ENCODE assay signal across 8 cellular contexts in genomic region chr16:30527635-30528178, GRCh38. TPM values are rescaled to one million over a fixed set of nuclear protein-coding genes. Genes with fewer than 3 reads are reported as not detected.
DNase-seq lines count a peak whose midpoint lies in the region; ATAC-seq and TF ChIP-seq lines count a peak whose summit lies in the region.

No MANE protein-coding gene starts in this region.

- peak overlapping the region; percentile 82 for H3K27ac ChIP-seq in DOHH2 (ENCODE audit: low read depth, low read length)
- H3K27ac ChIP-seq in VCaP: peak overlapping the region; percentile 93
- peak overlapping the region; percentile 96 to 100 (median 97) for H3K27ac ChIP-seq in gastrocnemius medialis

- no peaks in the 10 kb centered on the region for H3K9me2 ChIP-seq in DOHH2 (replicated peaks; ENCODE audit: control insufficient read depth, low read length)

- H3K4me3 ChIP-seq in DOHH2 (ENCODE audit: low read length) (peak overlapping the region; percentile 70), gastrocnemius medialis (peak overlapping the region; percentile 51 to 91 (median 86))

- H3K27me3 ChIP-seq in DOHH2 (ENCODE audit: control insufficient read depth, low read length) (no peaks in the 10 kb centered on the region), gastrocnemius medialis (no peaks in the 10 kb centered on the region)

- H3K79me2 ChIP-seq in DOHH2 (ENCODE audit: control insufficient read depth, low read length): peaks cover 6% of the 10 kb centered on the region

- H3K4me1 ChIP-seq in DOHH2 (ENCODE audit: control insufficient read depth, low read length) (peaks cover 26% of the 10 kb centered on the region), gastrocnemius medialis (peaks cover 20 to 37% of the 10 kb centered on the region in 2 donors)

- no peak for TF ChIP-seq POLR2A in gastrocnemius medialis (IDR thresholded peaks at IDR 0.05)

- H3K4me2 ChIP-seq in DOHH2 (ENCODE audit: low read length): peak overlapping the region; percentile 88

- DNase-seq in germinal center (ENCODE audit: low spot score) (peak; percentile 82), gastrocnemius medialis (no peak), NCI-H2029 treated with DMSO at 0.1 percent for 48 hours (lab: John Stamatoyannopoulos, UW) (no peak)
- DNase-seq in activated CD4-positive, alpha-beta T cell treated with anti-CD3 and anti-CD28 coated beads for 48 hours: no peak

- peaks cover 19% of the 10 kb centered on the region for H3F3A ChIP-seq in DOHH2 (ENCODE audit: control insufficient read depth, insufficient read depth)

- in situ Hi-C loops in gastrocnemius medialis (cut with MboI; ENCODE audit: low sequenced_read_pairs in 4 of 4): loop anchor here in 2 of 4 donors (10.0 kb wide), 1 partner anchor 93 kb away; the partner anchor contains the start of gene DCTPP1 (in 2 of the 2)

- intact Hi-C loops in gastrocnemius medialis (cut with DNase I; ENCODE audit: low total_unique reads): loop anchor here (1.0 to 10.0 kb wide), 6 partner anchors 31 to 713 kb away; partner anchors contain the start of genes DCTPP1, PAGR1, PRRT2 and SEPHS2

- H4K20me1 ChIP-seq in DOHH2 (ENCODE audit: control insufficient read depth, insufficient read depth, low read depth, low read length): no peaks in the 10 kb centered on the region

- ATAC-seq in HG03196 (IDR thresholded peaks at IDR 0.05; ENCODE audit: unreplicated experiment) (peak; percentile 5), gastrocnemius medialis (peak in 1 of 2 donors; percentile 4), GM21737 (IDR thresholded peaks at IDR 0.05; ENCODE audit: unreplicated experiment) (no peak)

- H3K36me3 ChIP-seq in DOHH2 (ENCODE audit: control insufficient read depth, low read length) (peaks cover 22% of the 10 kb centered on the region), gastrocnemius medialis (peaks cover 0 to 18% of the 10 kb centered on the region in 2 donors)

- TF ChIP-seq CTCF in DOHH2 (IDR thresholded peaks at IDR 0.05; ENCODE audit: low read depth, low read length, poor library complexity, severe bottlenecking) (no peak), VCaP (conservative IDR thresholded peaks at IDR 0.05) (no peak), gastrocnemius medialis (IDR thresholded peaks at IDR 0.05 in 4 of 5, conservative IDR thresholded peaks at IDR 0.05 in 1 of 5) (no peak)

- H3K9me3 ChIP-seq in DOHH2 (ENCODE audit: control insufficient read depth, insufficient read depth, low read length): no peaks in the 10 kb centered on the region
- H3K9me3 ChIP-seq in gastrocnemius medialis: no peaks in the 10 kb centered on the region

RNA-seq across cellular contexts. Expression of gene ZNF768, which starts 1.3 kb away (rescaled TPM):
- 100 to 1,000 TPM in 1 of 4 donors, 10 to 100 TPM in 3; 39.8 to 118 (median 69.8) TPM for total RNA-seq in gastrocnemius medialis

RNA-seq across cellular contexts. Expression of gene ZNF747, which starts 7.0 kb away (rescaled TPM):
- 10 to 100 TPM in 3 of 4 donors, 1 to 10 TPM in 1; 8.6 to 17.5 (median 13.1) TPM for total RNA-seq in gastrocnemius medialis

RNA-seq across cellular contexts. Expression of gene ZNF764, which starts 30.5 kb away (rescaled TPM):
- 1 to 10 TPM; 3.7 to 5.5 (median 4.9) TPM for total RNA-seq in gastrocnemius medialis

RNA-seq across cellular contexts. Expression of gene ZNF688, which starts 43.8 kb away (rescaled TPM):
- total RNA-seq in gastrocnemius medialis: 10 to 100 TPM; 11.0 to 38.2 (median 18.5) TPM

RNA-seq across cellular contexts. Expression of gene ITGAL, which starts 55.2 kb away (rescaled TPM):
- total RNA-seq in gastrocnemius medialis: 1 to 10 TPM in 1 of 4 donors, under 1 TPM in 2, not detected in 1; 0.16 to 1.9 (median 0.86) TPM
